In genomic region chr16:81121474-81121990, GRCh38 we compare ENCODE assay signal across 15 cellular contexts. TPM values are rescaled to one million over a fixed set of nuclear protein-coding genes. Genes with fewer than 3 reads are reported as not detected.
DNase-seq lines count a peak whose midpoint lies in the region; ATAC-seq and TF ChIP-seq lines count a peak whose summit lies in the region.
"Had no signal": no experiment of that assay in that cellular context is flagged by ENCODE, and none has a peak within 500 bp of the region (broad histone marks: within the 10 kb centered on the region; RNA-seq: fewer than 3 reads in every experiment).

No MANE protein-coding gene starts in this region.

- no peak overlapping the region for H3K4ac ChIP-seq in IMR-90 (ENCODE audit: low read depth, low read length)
- H3K4ac ChIP-seq in neuronal stem cell (ENCODE audit: low read length) = no peak overlapping the region

- no peak for ATAC-seq in IMR-90 (ENCODE audit: low read depth)
- ATAC-seq in aorta (ENCODE audit: low FRiP score) = peak; percentile 13
- ATAC-seq in GM18858 (IDR thresholded peaks at IDR 0.05; ENCODE audit: unreplicated experiment) = no peak
- ATAC-seq in GM21526 (IDR thresholded peaks at IDR 0.05; ENCODE audit: low FRiP score, unreplicated experiment) = no peak
- ATAC-seq: CD8-positive, alpha-beta T cell; GM23338 had no signal

- H2BK12ac ChIP-seq in neuronal stem cell (ENCODE audit: low read length) = no peak overlapping the region

- no peak overlapping the region for H3K23ac ChIP-seq in IMR-90 (ENCODE audit: low read depth, low read length)
- H3K23ac ChIP-seq in neuronal stem cell (ENCODE audit: low read depth, low read length, poor library complexity) = peak overlapping the region; percentile 93

- in situ Hi-C loops in IMR-90 (cut with MboI; ENCODE audit: low sequenced_read_pairs) = no loop called here

- H2AK5ac ChIP-seq in IMR-90 (ENCODE audit: low read depth, low read length) (no peak overlapping the region), neuronal stem cell (ENCODE audit: low read depth, low read length) (no peak overlapping the region)

- H2BK5ac ChIP-seq in IMR-90 (ENCODE audit: low read depth, low read length, poor library complexity, severe bottlenecking) (no peak overlapping the region), neuronal stem cell (ENCODE audit: low read length) (no peak overlapping the region)

- TF ChIP-seq CTCF in IMR-90 (conservative IDR thresholded peaks at IDR 0.05; ENCODE audit: low read depth, low read length) = no peak

- no peak overlapping the region for H3K18ac ChIP-seq in IMR-90 (ENCODE audit: low read depth, low read length)
- H3K18ac ChIP-seq in neuronal stem cell (ENCODE audit: low read length) = no peak overlapping the region

- H2BK120ac ChIP-seq in IMR-90 (ENCODE audit: low read depth, low read length) (no peak overlapping the region), neuronal stem cell (ENCODE audit: low read depth, low read length) (no peak overlapping the region)

- no peak overlapping the region for H3K56ac ChIP-seq in IMR-90 (ENCODE audit: extremely low read depth, insufficient read depth, low read length)

- no peak overlapping the region for H2BK20ac ChIP-seq in IMR-90 (ENCODE audit: low read depth, low read length)

- H3K14ac ChIP-seq in IMR-90 (replicated peaks; ENCODE audit: low read depth, low read length) (no peak overlapping the region), neuronal stem cell (ENCODE audit: low read length) (peak overlapping the region; percentile 38)

- H3K79me1 ChIP-seq in IMR-90 (ENCODE audit: low read depth in 1 of 2, low read length in 2 of 2) = no peaks in the 10 kb centered on the region
- H3K79me1 ChIP-seq in neuronal stem cell (ENCODE audit: low read depth, low read length) = no peaks in the 10 kb centered on the region

- H4K5ac ChIP-seq in IMR-90 (ENCODE audit: low read depth, low read length) = no peak overlapping the region

- no peaks in the 10 kb centered on the region for H3K36me3 ChIP-seq in IMR-90 (ENCODE audit: control insufficient read depth, insufficient read depth, low read length)
- no peaks in the 10 kb centered on the region for H3K36me3 ChIP-seq in neuronal stem cell (replicated peaks in 1 of 2; ENCODE audit: control insufficient read depth in 2 of 2, insufficient read depth in 2 of 2, low read length in 2 of 2)
- no peaks in the 10 kb centered on the region for H3K36me3 ChIP-seq in aorta (ENCODE audit: control insufficient read depth in 1 of 2, insufficient read depth in 2 of 2, low read length in 1 of 2)

- H3K4me1 ChIP-seq in IMR-90 (ENCODE audit: control insufficient read depth, insufficient read depth, low read length) (no peaks in the 10 kb centered on the region), neuronal stem cell (ENCODE audit: control insufficient read depth in 2 of 2, insufficient read depth in 1 of 2, low read depth in 1 of 2, low read length in 2 of 2) (no peaks in the 10 kb centered on the region), aorta (ENCODE audit: control insufficient read depth in 1 of 2, insufficient read depth in 2 of 2, low read length in 2 of 2) (no peaks in the 10 kb centered on the region)

- H3K9ac ChIP-seq in IMR-90 (ENCODE audit: low read depth, low read length) (no peak overlapping the region), neuronal stem cell (ENCODE audit: low read depth, low read length, poor library complexity) (no peak overlapping the region)

- no peak overlapping the region for H2AK9ac ChIP-seq in IMR-90 (replicated peaks; ENCODE audit: low read depth, low read length, poor library complexity)

- H4K91ac ChIP-seq in IMR-90 (ENCODE audit: insufficient read depth, low read depth, low read length) (no peak overlapping the region), neuronal stem cell (ENCODE audit: low read depth, low read length, poor library complexity) (no peak overlapping the region)

- no peak for TF ChIP-seq POLR2A in IMR-90 (IDR thresholded peaks at IDR 0.05; ENCODE audit: low read depth, low read length)

- POLR2A ChIA-PET in IMR-90 (lab: Charles Lee; ENCODE audit: unreplicated experiment) = no interaction called here

- no CpG with 5 or more reads among the region's 16 CpGs for WGBS in IMR-90 (ENCODE audit: extremely low coverage in 2 of 2, insufficient read length in 1 of 2), 2 experiments
- no CpG with 5 or more reads among the region's 16 CpGs for WGBS in neuronal stem cell (ENCODE audit: extremely low coverage in 2 of 2, insufficient read length in 2 of 2, insufficient replicate concordance in 1 of 2), 2 donors
- 86% methylated on average over 16 of the region's 16 CpGs for WGBS in aorta, 2 donors

- intact Hi-C loops in IMR-90 (cut with micrococcal nuclease) (no loop called here), aorta (cut with DNase I) (no loop called here)

- DNase-seq in IMR-90 = no peak
- DNase-seq in RPMI7951 (ENCODE audit: low read depth) = peak; percentile 41
- DNase-seq in neuronal stem cell (ENCODE audit: low spot score) = no peak
- no peak for DNase-seq in aorta
- DNase-seq in activated CD4-positive, alpha-beta T cell treated with anti-CD3 and anti-CD28 coated beads for 48 hours = no peak
- DNase-seq: Caco-2; CD4-positive, CD25-positive, alpha-beta regulatory T cell; CD8-positive, alpha-beta T cell; DMS153; DND-41; HCEC 1CT had no signal

- peaks cover 2% of the 10 kb centered on the region for H3K27me3 ChIP-seq in IMR-90 (ENCODE audit: control insufficient read depth, insufficient read depth, low read length)
- H3K27me3 ChIP-seq in neuronal stem cell (ENCODE audit: control insufficient read depth in 3 of 3, insufficient read depth in 3 of 3, low read depth in 1 of 3, low read length in 3 of 3) = no peaks in the 10 kb centered on the region
- no peaks in the 10 kb centered on the region for H3K27me3 ChIP-seq in aorta (ENCODE audit: control insufficient read depth in 1 of 2, insufficient read depth in 2 of 2, low read length in 1 of 2)

- H3K9me1 ChIP-seq in IMR-90 (ENCODE audit: insufficient read depth, low read length) = no peaks in the 10 kb centered on the region

- H4K8ac ChIP-seq in IMR-90 (ENCODE audit: low read depth in 2 of 2, low read length in 2 of 2) (no peak overlapping the region), neuronal stem cell (ENCODE audit: low read depth, low read length) (no peak overlapping the region)

- H2BK15ac ChIP-seq in IMR-90 (ENCODE audit: low read depth, low read length) = no peak overlapping the region
- H2BK15ac ChIP-seq in neuronal stem cell (ENCODE audit: low read length) = no peak overlapping the region

- H3K27ac ChIP-seq in IMR-90 (ENCODE audit: insufficient read depth, low read length) (no peak overlapping the region), neuronal stem cell (replicated peaks; ENCODE audit: low read length) (no peak overlapping the region), aorta (ENCODE audit: low read depth in 1 of 2, low read length in 2 of 2) (no peak overlapping the region)
- H3K27ac ChIP-seq: C4-2B had no signal

- H2AFZ ChIP-seq in IMR-90 (replicated peaks; ENCODE audit: low read length, poor library complexity) (peak overlapping the region; percentile 51), neuronal stem cell (ENCODE audit: low read length) (no peak overlapping the region)
- H2AFZ ChIP-seq: GM23338 had no signal

- CTCF ChIA-PET in IMR-90 (lab: Yijun Ruan, JAX) = no interaction called here

- dilution Hi-C loops in IMR-90 (cut with HindIII; ENCODE audit: low sequenced_read_pairs, unreplicated experiment) = no loop called here

- BruUV-seq in IMR-90 (replicated peaks; lab: Mats Ljungman, UMichigan) = no TSS peak

- H3K4me3 ChIP-seq in IMR-90 (ENCODE audit: insufficient read depth, low read depth, low read length) (no peak overlapping the region), neuronal stem cell (ENCODE audit: low read length in 2 of 2) (no peak overlapping the region), aorta (ENCODE audit: low read length in 2 of 2) (no peak overlapping the region)
- H3K4me3 ChIP-seq: GM23338 had no signal

- H3K9me3 ChIP-seq in IMR-90 (ENCODE audit: control insufficient read depth, insufficient read depth, low read length) = no peaks in the 10 kb centered on the region
- H3K9me3 ChIP-seq in neuronal stem cell (replicated peaks in 1 of 2; ENCODE audit: control insufficient read depth in 2 of 2, insufficient read depth in 1 of 2, low read depth in 1 of 2, low read length in 2 of 2) = peaks cover 0 to 2% of the 10 kb centered on the region in 2 donors
- no peaks in the 10 kb centered on the region for H3K9me3 ChIP-seq in aorta (ENCODE audit: control insufficient read depth, low read length)
- H3K9me3 ChIP-seq: Caco-2 had no signal

- TF ChIP-seq RAD21 in IMR-90 (IDR thresholded peaks at IDR 0.05; ENCODE audit: low read length) = no peak

- H3K4me2 ChIP-seq in IMR-90 (ENCODE audit: low read depth, low read length) (no peak overlapping the region), neuronal stem cell (ENCODE audit: insufficient read depth, low read length, poor library complexity, severe bottlenecking) (no peak overlapping the region)
- H3K4me2 ChIP-seq: GM23338 had no signal

- no peaks in the 10 kb centered on the region for H4K20me1 ChIP-seq in IMR-90 (ENCODE audit: insufficient read depth, low read length)

TF ChIP-seq in IMR-90, 13 proteins besides CTCF, POLR2A, EP300 and RAD21:
- TF ChIP-seq CHD1 (IDR thresholded peaks at IDR 0.05; ENCODE audit: low read depth, low read length) = no peak
- no peak for TF ChIP-seq MAFK (IDR thresholded peaks at IDR 0.05; ENCODE audit: low read depth, low read length)
- no peak for TF ChIP-seq CEBPB (IDR thresholded peaks at IDR 0.05; ENCODE audit: low read depth, low read length)
- no peak for TF ChIP-seq MXI1 (IDR thresholded peaks at IDR 0.05; ENCODE audit: borderline replicate concordance, low read depth, low read length)
- no peak for TF ChIP-seq RFX5 (IDR thresholded peaks at IDR 0.05; ENCODE audit: low read depth, low read length)

RNA-seq across cellular contexts. Expression of gene GCSH, which starts 25.3 kb away (rescaled TPM):
- 9.3 and 19.7 TPM in 2 replicates for total RNA-seq in IMR-90 (2012; rRNA removed)
- 19.5 and 21.2 TPM in 2 replicates for polyA plus RNA-seq in IMR-90 (2012; rRNA removed)
- 9.1 and 14.6 TPM in 2 replicates for polyA plus RNA-seq in IMR-90 (2012; cell fraction: cytosol; rRNA removed)
- 3.7 and 5.4 TPM in 2 replicates for polyA plus RNA-seq in IMR-90 (2012; cell fraction: nucleus; rRNA removed; ENCODE audit: low replicate concordance)
- total RNA-seq in RPMI7951 (2014; rRNA removed; shearing (Covaris generic)) = 56.9 and 61.9 TPM in 2 replicates
- 90.2 TPM for polyA plus RNA-seq in neuronal stem cell (2013, experiment 1 of 2)
- polyA plus RNA-seq in neuronal stem cell (2013, experiment 2 of 2) = 85.5 TPM
- 10 to 100 TPM; 14.7 to 18.1 TPM for total RNA-seq in aorta
- polyA plus RNA-seq in aorta = 10 to 100 TPM; 19.9 to 35.7 TPM

RNA-seq across cellular contexts. Expression of gene C16orf46, which starts 44.5 kb away (rescaled TPM):
- total RNA-seq in IMR-90 (2012; rRNA removed) = under 0.01 and 0.72 TPM in 2 replicates
- 0.27 and 0.55 TPM in 2 replicates for polyA plus RNA-seq in IMR-90 (2012; rRNA removed)
- polyA plus RNA-seq in IMR-90 (2012; cell fraction: cytosol; rRNA removed) = 0.23 TPM in 1 of 2 replicates, not detected in the other
- 0.25 TPM in 1 of 2 replicates, not detected in the other for polyA plus RNA-seq in IMR-90 (2012; cell fraction: nucleus; rRNA removed; ENCODE audit: low replicate concordance)
- 0.60 and 4.1 TPM in 2 replicates for total RNA-seq in RPMI7951 (2014; rRNA removed; shearing (Covaris generic))
- polyA plus RNA-seq in neuronal stem cell (2013, experiment 1 of 2) = 4.7 TPM
- polyA plus RNA-seq in neuronal stem cell (2013, experiment 2 of 2) = 6.0 TPM
- under 1 TPM; 0.24 to 0.49 TPM for total RNA-seq in aorta
- polyA plus RNA-seq in aorta = under 1 TPM; 0.33 to 0.38 TPM
- total RNA-seq: CD4-positive, CD25-positive, alpha-beta regulatory T cell had no signal
